Comparison of ENCODE assay signal across 21 cellular contexts in the genomic region with DNA sequence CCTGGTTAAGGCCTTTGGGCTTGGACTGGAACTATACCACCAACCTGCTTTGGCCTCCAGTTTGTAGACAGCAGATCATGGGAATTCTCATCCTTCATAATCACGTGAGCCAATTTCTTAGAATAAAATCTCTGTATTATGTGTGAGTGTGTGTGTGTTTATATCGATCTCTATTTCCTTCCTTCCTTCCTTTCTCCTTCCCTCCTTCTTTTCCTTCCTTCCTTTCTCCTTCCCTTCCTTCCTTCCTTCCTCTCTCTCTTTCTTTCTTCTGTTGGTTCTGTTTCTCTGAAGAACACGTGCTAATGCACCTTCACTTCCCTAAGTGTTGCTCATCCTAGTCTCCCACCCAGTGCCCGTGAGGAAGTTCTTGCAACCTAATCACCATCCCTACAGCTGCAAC. TPM values are rescaled to one million over a fixed set of nuclear protein-coding genes. Genes with fewer than 3 reads are reported as not detected.
A peak's percentile ranks its signal among the peaks of the same experiment; 100 is the strongest.
DNase-seq lines count a peak whose midpoint lies in the region; ATAC-seq and TF ChIP-seq lines count a peak whose summit lies in the region.
"Had no signal": no experiment of that assay in that cellular context is flagged by ENCODE, and none has a peak within 500 bp of the region (broad histone marks: within the 10 kb centered on the region; RNA-seq: fewer than 3 reads in every experiment).

No MANE protein-coding gene starts in this region.

- POLR2A ChIA-PET in activated CD4-positive, alpha-beta T cell treated with anti-CD3 and anti-CD28 coated beads, Interleukin-2, amount 10 ng/mL, durations not matched to agents 7 days and 5 days (lab: Charles Lee) = no interaction called here
- POLR2A ChIA-PET in MCF 10A (lab: Yijun Ruan, JAX) = no interaction called here

- H4K91ac ChIP-seq in mesenchymal stem cell (ENCODE audit: low read length) = no peak overlapping the region

- no peak overlapping the region for H2AK5ac ChIP-seq in mesenchymal stem cell (ENCODE audit: low read length, severe bottlenecking)

- CTCF ChIA-PET in activated CD4-positive, alpha-beta T cell treated with anti-CD3 and anti-CD28 coated beads, Interleukin-2, amount 10 ng/mL, durations not matched to agents 7 days and 5 days (lab: Charles Lee) = no interaction called here
- CTCF ChIA-PET in MCF 10A (lab: Yijun Ruan, JAX) = interaction anchor here (0.9 to 1.4 kb wide), 2 partner anchors 14 to 120 kb away, joined by 3 to 4 read pairs; no protein-coding TSS in a partner anchor

- H3K4ac ChIP-seq in mesenchymal stem cell (ENCODE audit: low read depth in 1 of 2, low read length in 2 of 2) = peak overlapping the region in 1 of 2 experiments; percentile 73

- H2BK5ac ChIP-seq in mesenchymal stem cell (ENCODE audit: low read depth, low read length, poor library complexity, severe bottlenecking) = no peak overlapping the region

- no peaks in the 10 kb centered on the region for H3K36me3 Mint-ChIP-seq in activated CD4-positive, alpha-beta T cell treated with anti-CD3 and anti-CD28 coated beads, Interleukin-2, amount 10 ng/mL, durations not matched to agents 7 days and 5 days (ENCODE audit: low read depth)
- H3K36me3 Mint-ChIP-seq in MCF 10A (ENCODE audit: insufficient read depth, unreplicated experiment) = no peaks in the 10 kb centered on the region

- H2AFZ ChIP-seq in mesenchymal stem cell (ENCODE audit: low read depth, low read length) = no peak overlapping the region

- BruUV-seq in MCF 10A (replicated peaks; lab: Mats Ljungman, UMichigan) = no TSS peak

- no peaks in the 10 kb centered on the region for H3K27me3 ChIP-seq in BLaER1
- H3K27me3 ChIP-seq in mesenchymal stem cell (ENCODE audit: control insufficient read depth in 1 of 2, insufficient read depth in 1 of 2, low read length in 2 of 2) = peaks cover 15 to 58% of the 10 kb centered on the region in 2 experiments

- no peak overlapping the region for H3K14ac ChIP-seq in mesenchymal stem cell (ENCODE audit: low read length in 2 of 2)

- H3K9me3 ChIP-seq in BLaER1 (no peaks in the 10 kb centered on the region), SK-N-MC (ENCODE audit: low read depth, low read length) (no peaks in the 10 kb centered on the region), mesenchymal stem cell (ENCODE audit: control insufficient read depth, low read length) (no peaks in the 10 kb centered on the region)

- H3K27ac ChIP-seq in BLaER1 (peak overlapping the region; percentile 69), SK-N-MC (peak overlapping the region; percentile 87), mesenchymal stem cell (ENCODE audit: low read length, poor library complexity, severe bottlenecking) (no peak overlapping the region)
- H3K27ac ChIP-seq: 22Rv1, KMS-11 had no signal

- no peaks in the 10 kb centered on the region for H3K9me3 Mint-ChIP-seq in activated CD4-positive, alpha-beta T cell treated with anti-CD3 and anti-CD28 coated beads, Interleukin-2, amount 10 ng/mL, durations not matched to agents 7 days and 5 days
- H3K9me3 Mint-ChIP-seq in MCF 10A (ENCODE audit: unreplicated experiment) = no peaks in the 10 kb centered on the region

- no peaks in the 10 kb centered on the region for H3K36me3 ChIP-seq in BLaER1
- H3K36me3 ChIP-seq in SK-N-MC (ENCODE audit: insufficient read depth, low read length) = no peaks in the 10 kb centered on the region
- H3K36me3 ChIP-seq in mesenchymal stem cell (ENCODE audit: control insufficient read depth in 1 of 2, insufficient read depth in 2 of 2, low read depth in 1 of 2, low read length in 2 of 2) = no peaks in the 10 kb centered on the region

- no peak for DNase-seq in activated CD4-positive, alpha-beta T cell treated with anti-CD3 and anti-CD28 coated beads, Interleukin-2, amount 10 ng/mL, durations not matched to agents 7 days and 5 days
- DNase-seq in activated CD4-positive, alpha-beta T cell treated with anti-CD3 and anti-CD28 coated beads for 4 hours = no peak
- DNase-seq in SK-N-MC (ENCODE audit: low read depth, low spot score) = no peak
- no peak for DNase-seq in mesenchymal stem cell
- DNase-seq in MCF 10A (ENCODE audit: unreplicated experiment) = no peak
- DNase-seq: Calu3, DMS79 treated with DMSO at 0.1 percent for 48 hours, GF-D8, NCI-H1092, NCI-H1417 treated with DMSO at 0.1 percent for 48 hours, NCI-H1694 treated with DMSO at 0.1 percent for 48 hours, NCI-H2081 treated with DMSO at 0.1 percent for 48 hours, NCI-H510A, NCI-H69, SHP77 had no signal

- peak overlapping the region in 1 of 2 experiments; percentile 60 for H3K18ac ChIP-seq in mesenchymal stem cell (ENCODE audit: low read depth in 1 of 2, low read length in 2 of 2)

- intact Hi-C loops in MCF 10A (cut with micrococcal nuclease) = no loop called here

- no peak overlapping the region for H3K4me3 Mint-ChIP-seq in activated CD4-positive, alpha-beta T cell treated with anti-CD3 and anti-CD28 coated beads, Interleukin-2, amount 10 ng/mL, durations not matched to agents 7 days and 5 days
- H3K4me3 Mint-ChIP-seq in MCF 10A (ENCODE audit: unreplicated experiment) = no peak overlapping the region
- H3K4me3 Mint-ChIP-seq: B cell had no signal

- H4K20me1 ChIP-seq in BLaER1 = no peaks in the 10 kb centered on the region

- ATAC-seq in GM18502 (IDR thresholded peaks at IDR 0.05; ENCODE audit: poor library complexity, unreplicated experiment) = no peak
- ATAC-seq: HCT116 had no signal

- H3K79me1 ChIP-seq in mesenchymal stem cell (replicated peaks; ENCODE audit: low read length, poor library complexity, severe bottlenecking) = no peaks in the 10 kb centered on the region

- H3K4me3 ChIP-seq in BLaER1 (no peak overlapping the region), SK-N-MC (no peak overlapping the region), mesenchymal stem cell (ENCODE audit: insufficient read depth in 1 of 2, low read depth in 1 of 2, low read length in 2 of 2) (no peak overlapping the region)

- peak overlapping the region in 1 of 2 experiments; percentile 88 for H2BK12ac ChIP-seq in mesenchymal stem cell (ENCODE audit: low read length in 2 of 2)

- H3K9ac ChIP-seq in BLaER1 (peak overlapping the region; percentile 14; the same call in 1 of the 2 replicates), SK-N-MC (ENCODE audit: insufficient read length) (no peak overlapping the region), mesenchymal stem cell (ENCODE audit: low read length) (no peak overlapping the region)
- H3K9ac ChIP-seq: KMS-11 had no signal

- H3K27ac Mint-ChIP-seq in activated CD4-positive, alpha-beta T cell treated with anti-CD3 and anti-CD28 coated beads, Interleukin-2, amount 10 ng/mL, durations not matched to agents 7 days and 5 days = peak overlapping the region; percentile 71
- no peak overlapping the region for H3K27ac Mint-ChIP-seq in MCF 10A (ENCODE audit: low read depth, unreplicated experiment)
- H3K27ac Mint-ChIP-seq: B cell had no signal

- WGBS in mesenchymal stem cell = 94% methylated on average over 3 of the region's 4 CpGs

- H3K4me1 ChIP-seq in BLaER1 (peaks cover 62% of the 10 kb centered on the region), mesenchymal stem cell (ENCODE audit: control insufficient read depth, insufficient read depth, low read depth, low read length) (peaks cover 2% of the 10 kb centered on the region)

- no peak overlapping the region for H2BK15ac ChIP-seq in mesenchymal stem cell (ENCODE audit: low read depth, poor library complexity, severe bottlenecking)

- peak overlapping the region; percentile 51 for H4K8ac ChIP-seq in mesenchymal stem cell (ENCODE audit: low read length)

- peaks cover 10% of the 10 kb centered on the region for H3K27me3 Mint-ChIP-seq in activated CD4-positive, alpha-beta T cell treated with anti-CD3 and anti-CD28 coated beads, Interleukin-2, amount 10 ng/mL, durations not matched to agents 7 days and 5 days
- H3K27me3 Mint-ChIP-seq in MCF 10A (ENCODE audit: insufficient read depth, unreplicated experiment) = peaks cover 11% of the 10 kb centered on the region

- peak overlapping the region; percentile 84 for H3K4me2 ChIP-seq in BLaER1
- H3K4me2 ChIP-seq in mesenchymal stem cell (ENCODE audit: low read length, poor library complexity, severe bottlenecking) = no peak overlapping the region
- H3K4me2 ChIP-seq: KMS-11 had no signal

- H3K23ac ChIP-seq in mesenchymal stem cell (ENCODE audit: low read length in 2 of 2) = no peak overlapping the region

- peaks cover 28% of the 10 kb centered on the region for H3K4me1 Mint-ChIP-seq in activated CD4-positive, alpha-beta T cell treated with anti-CD3 and anti-CD28 coated beads, Interleukin-2, amount 10 ng/mL, durations not matched to agents 7 days and 5 days
- H3K4me1 Mint-ChIP-seq in MCF 10A (ENCODE audit: insufficient read depth, unreplicated experiment) = no peaks in the 10 kb centered on the region
- H3K4me1 Mint-ChIP-seq: B cell had no signal

- no peak overlapping the region for H2BK120ac ChIP-seq in mesenchymal stem cell (ENCODE audit: low read depth, low read length)

- no peak for TF ChIP-seq CTCF in MCF 10A (IDR thresholded peaks at IDR 0.05; ENCODE audit: unreplicated experiment)

RNA-seq across cellular contexts. Expression of a gene that starts 35.5 kb away (rescaled TPM):
- 100 to 1,000 TPM; 132 to 153 TPM for total RNA-seq in activated CD4-positive, alpha-beta T cell treated with anti-CD3 and anti-CD28 coated beads, Interleukin-2, amount 10 ng/mL, durations not matched to agents 7 days and 5 days
- polyA plus RNA-seq in mesenchymal stem cell (2013, experiment 1 of 2) = 104 TPM
- polyA plus RNA-seq in mesenchymal stem cell (2013, experiment 2 of 2) = 105 TPM
- total RNA-seq in MCF 10A (2022) = 122 and 134 TPM in 2 replicates

RNA-seq across cellular contexts. Expression of a gene that starts 44.9 kb away (rescaled TPM):
- under 1 TPM in 1 of 2 experiments, not detected in 1; 0.07 TPM for total RNA-seq in activated CD4-positive, alpha-beta T cell treated with anti-CD3 and anti-CD28 coated beads, Interleukin-2, amount 10 ng/mL, durations not matched to agents 7 days and 5 days
- polyA plus RNA-seq in mesenchymal stem cell (2013, experiment 1 of 2) = 12.1 TPM
- 11.7 TPM for polyA plus RNA-seq in mesenchymal stem cell (2013, experiment 2 of 2)
- 0.22 and 0.26 TPM in 2 replicates for total RNA-seq in MCF 10A (2022)
